In genomic region chr2:42168459-42169099, GRCh38 we compare ENCODE assay signal across 8 cellular contexts. TPM values are rescaled to one million over a fixed set of nuclear protein-coding genes. Genes with fewer than 3 reads are reported as not detected.
DNase-seq lines count a peak whose midpoint lies in the region; ATAC-seq and TF ChIP-seq lines count a peak whose summit lies in the region.

No MANE protein-coding gene starts in this region.

- no peaks in the 10 kb centered on the region for H3K36me3 Mint-ChIP-seq in CD4-positive, CD25-positive, alpha-beta regulatory T cell
- H3K36me3 Mint-ChIP-seq in osteocyte (ENCODE audit: unreplicated experiment) = peaks cover 2% of the 10 kb centered on the region

- 77 to 81% methylated on average over 16 of the region's 16 CpGs for WGBS in esophagus, 2 donors

- H3K79me2 ChIP-seq in MM.1S (ENCODE audit: low read length) = peaks cover 43% of the 10 kb centered on the region

- peaks cover 6 to 39% (median 19%) of the 10 kb centered on the region in 4 donors for H3K4me1 Mint-ChIP-seq in CD4-positive, CD25-positive, alpha-beta regulatory T cell
- H3K4me1 Mint-ChIP-seq in osteocyte (ENCODE audit: unreplicated experiment) = peaks cover 14% of the 10 kb centered on the region

- H3K4me2 ChIP-seq in MM.1S (ENCODE audit: low read depth, low read length) = peak overlapping the region; percentile 53

- H3K9me2 ChIP-seq in MM.1S (replicated peaks; ENCODE audit: insufficient read depth, low read length) = no peaks in the 10 kb centered on the region

- TF ChIP-seq CTCF in MM.1S (IDR thresholded peaks at IDR 0.05; ENCODE audit: low read length) (no peak), osteocyte (IDR thresholded peaks at IDR 0.05) (no peak)

- H3K4me1 ChIP-seq in CD4-positive, CD25-positive, alpha-beta regulatory T cell (ENCODE audit: control insufficient read depth, insufficient read depth, low read length, poor library complexity, severe bottlenecking) = peaks cover 30% of the 10 kb centered on the region
- H3K4me1 ChIP-seq in MM.1S (ENCODE audit: low read length) = peaks cover 6% of the 10 kb centered on the region
- H3K4me1 ChIP-seq in esophagus (ENCODE audit: control insufficient read depth in 2 of 2, insufficient read depth in 2 of 2, low read length in 1 of 2) = no peaks in the 10 kb centered on the region

- peaks cover 26% of the 10 kb centered on the region for H3F3A ChIP-seq in MM.1S (ENCODE audit: insufficient read depth, low read length)

- H3K27ac ChIP-seq in CD4-positive, CD25-positive, alpha-beta regulatory T cell (ENCODE audit: insufficient read depth, low read length, poor library complexity, severe bottlenecking) = peak overlapping the region; percentile 92
- no peak overlapping the region for H3K27ac ChIP-seq in MM.1S (ENCODE audit: low read length)
- peak overlapping the region; percentile 37 to 80 for H3K27ac ChIP-seq in esophagus (ENCODE audit: low read depth in 2 of 2, low read length in 1 of 2)

- no peaks in the 10 kb centered on the region; the same call in 1 of the 2 replicates for H4K20me1 ChIP-seq in MM.1S (ENCODE audit: insufficient read depth, low read length)

- peak overlapping the region; percentile 91 for H2AFZ ChIP-seq in MM.1S (ENCODE audit: low read length)

- no peaks in the 10 kb centered on the region for H3K36me3 ChIP-seq in CD4-positive, CD25-positive, alpha-beta regulatory T cell (ENCODE audit: control insufficient read depth, insufficient read depth, low read length)
- H3K36me3 ChIP-seq in MM.1S (replicated peaks; ENCODE audit: insufficient read depth, low read length) = no peaks in the 10 kb centered on the region
- no peaks in the 10 kb centered on the region for H3K36me3 ChIP-seq in esophagus (ENCODE audit: control insufficient read depth in 2 of 2, insufficient read depth in 2 of 2, low read length in 1 of 2)

- peak overlapping the region in 1 of 3 donors; percentile 8 for H3K27ac Mint-ChIP-seq in CD4-positive, CD25-positive, alpha-beta regulatory T cell
- peak overlapping the region; percentile 61 for H3K27ac Mint-ChIP-seq in osteocyte (ENCODE audit: unreplicated experiment)

- H3K27me3 ChIP-seq in CD4-positive, CD25-positive, alpha-beta regulatory T cell (ENCODE audit: control insufficient read depth, insufficient read depth, low read length) = no peaks in the 10 kb centered on the region
- H3K27me3 ChIP-seq in MM.1S (replicated peaks; ENCODE audit: insufficient read depth, low read length) = no peaks in the 10 kb centered on the region
- no peaks in the 10 kb centered on the region for H3K27me3 ChIP-seq in esophagus (ENCODE audit: control insufficient read depth in 1 of 2, insufficient read depth in 2 of 2, low read length in 2 of 2)

- no peaks in the 10 kb centered on the region for H3K27me3 Mint-ChIP-seq in CD4-positive, CD25-positive, alpha-beta regulatory T cell
- H3K27me3 Mint-ChIP-seq in osteocyte (ENCODE audit: unreplicated experiment) = peaks cover 12% of the 10 kb centered on the region

- peak overlapping the region in 1 of 4 donors; percentile 84 for H3K4me3 Mint-ChIP-seq in CD4-positive, CD25-positive, alpha-beta regulatory T cell
- no peak overlapping the region for H3K4me3 Mint-ChIP-seq in osteocyte (ENCODE audit: unreplicated experiment)

- H3K9me3 Mint-ChIP-seq in CD4-positive, CD25-positive, alpha-beta regulatory T cell = no peaks in the 10 kb centered on the region
- no peaks in the 10 kb centered on the region for H3K9me3 Mint-ChIP-seq in osteocyte (ENCODE audit: unreplicated experiment)

- ATAC-seq in CD4-positive, CD25-positive, alpha-beta regulatory T cell (ENCODE audit: low read depth in 2 of 2) = no peak
- ATAC-seq in GM21390 (IDR thresholded peaks at IDR 0.05; ENCODE audit: unreplicated experiment) (no peak), GM21619 (IDR thresholded peaks at IDR 0.05; ENCODE audit: unreplicated experiment) (no peak), HG03280 (IDR thresholded peaks at IDR 0.05; ENCODE audit: unreplicated experiment) (no peak)

- peak overlapping the region; percentile 23; the same call in 1 of the 2 replicates for H3K9ac ChIP-seq in MM.1S (ENCODE audit: low read length)

- DNase-seq in CD4-positive, CD25-positive, alpha-beta regulatory T cell = no peak
- DNase-seq in MM.1S = no peak
- no peak for DNase-seq in osteocyte (ENCODE audit: extremely low spot score, unreplicated experiment)
- DNase-seq in NCI-H748 (lab: John Stamatoyannopoulos, UW; ENCODE audit: unreplicated experiment) = no peak

- no peaks in the 10 kb centered on the region for H3K9me3 ChIP-seq in CD4-positive, CD25-positive, alpha-beta regulatory T cell (ENCODE audit: control insufficient read depth in 2 of 2, low read length in 2 of 2)
- H3K9me3 ChIP-seq in MM.1S (replicated peaks; ENCODE audit: insufficient read depth, low read length) = no peaks in the 10 kb centered on the region
- no peaks in the 10 kb centered on the region for H3K9me3 ChIP-seq in esophagus (ENCODE audit: control insufficient read depth in 2 of 2, insufficient read depth in 1 of 2, low read depth in 1 of 2, low read length in 1 of 2)

- peak overlapping the region; percentile 10 for H3K4me3 ChIP-seq in CD4-positive, CD25-positive, alpha-beta regulatory T cell (ENCODE audit: low read depth, low read length)
- H3K4me3 ChIP-seq in MM.1S (ENCODE audit: low read length) (peak overlapping the region; percentile 6; the same call in 1 of the 2 replicates), esophagus (ENCODE audit: low read depth in 1 of 2, low read length in 2 of 2) (peak overlapping the region; percentile 7 to 96)

RNA-seq across cellular contexts. Expression of gene EML4, which starts 0.6 kb away (rescaled TPM):
- total RNA-seq in CD4-positive, CD25-positive, alpha-beta regulatory T cell = 293 TPM
- polyA plus RNA-seq in CD4-positive, CD25-positive, alpha-beta regulatory T cell = 10 to 100 TPM; 83.7 to 92.7 (median 89.7) TPM
- 1 to 10 TPM; 8.7 to 9.6 TPM for polyA plus RNA-seq in esophagus
- total RNA-seq in osteocyte = 35.2 and 41.1 TPM in 2 replicates
